1 cellular context compared by ENCODE assay signal in genomic region chr2:173214213-173214612, GRCh38.
TF ChIP-seq lines count a peak whose summit lies in the region.

No MANE protein-coding gene starts in this region.

TF ChIP-seq in WTC11, 78 proteins besides CTCF, POLR2A, EP300 and RAD21 (continued from another document):
- TF ChIP-seq ATF2 (CRISPR knock-in tag; IDR thresholded peaks at IDR 0.05; ENCODE audit: borderline replicate concordance, low read depth) (no peak), PRDM15 (CRISPR knock-in tag; IDR thresholded peaks at IDR 0.05) (no peak)
